In genomic region chr1:28882009-28882628, GRCh38 we compare ENCODE assay signal across 8 cellular contexts. TPM values are rescaled to one million over a fixed set of nuclear protein-coding genes. Genes with fewer than 3 reads are reported as not detected.
DNase-seq lines count a peak whose midpoint lies in the region; ATAC-seq, FAIRE-seq and TF ChIP-seq lines count a peak whose summit lies in the region.

No MANE protein-coding gene starts in this region.

- TF ChIP-seq CTCF in astrocyte (IDR thresholded peaks at IDR 0.05; ENCODE audit: insufficient read depth, low read depth, low read length) (peak; percentile 89), hepatocyte (IDR thresholded peaks at IDR 0.05; ENCODE audit: poor library complexity) (peak; percentile 97)

- H3K27ac Mint-ChIP-seq in astrocyte (ENCODE audit: unreplicated experiment): no peak overlapping the region

- H3K9me2 ChIP-seq in hepatocyte (replicated peaks; ENCODE audit: insufficient read depth): no peaks in the 10 kb centered on the region

- no peaks in the 10 kb centered on the region for H3K27me3 ChIP-seq in astrocyte (ENCODE audit: insufficient read depth, low read length)
- no peaks in the 10 kb centered on the region for H3K27me3 ChIP-seq in hepatocyte

- H3K4me2 ChIP-seq in astrocyte (ENCODE audit: low read length): no peak overlapping the region
- H3K4me2 ChIP-seq in hepatocyte: peak overlapping the region; percentile 17

- 28% methylated on average over 13 of the region's 13 CpGs for WGBS in hepatocyte (ENCODE audit: low lambda C conversion rate, missing lambda C conversion rate)

- no peaks in the 10 kb centered on the region for H4K20me1 ChIP-seq in astrocyte (ENCODE audit: insufficient read depth, low read length)
- no peaks in the 10 kb centered on the region for H4K20me1 ChIP-seq in hepatocyte (ENCODE audit: insufficient read depth, poor library complexity, severe bottlenecking)

- no peaks in the 10 kb centered on the region for H3K36me3 ChIP-seq in astrocyte (ENCODE audit: insufficient read depth, low read length)
- H3K36me3 ChIP-seq in hepatocyte (replicated peaks; ENCODE audit: insufficient read depth, low read depth): no peaks in the 10 kb centered on the region

- no peak overlapping the region for H3K9ac ChIP-seq in astrocyte (ENCODE audit: low read length)

- peaks cover 2% of the 10 kb centered on the region for H3K27me3 Mint-ChIP-seq in astrocyte (ENCODE audit: low read depth, unreplicated experiment)

- H3K9me3 Mint-ChIP-seq in astrocyte (ENCODE audit: unreplicated experiment): no peaks in the 10 kb centered on the region

- no peak overlapping the region for H3K4me3 Mint-ChIP-seq in astrocyte (ENCODE audit: unreplicated experiment)

- no peaks in the 10 kb centered on the region for H3K9me3 ChIP-seq in astrocyte (ENCODE audit: insufficient read depth, low read depth, low read length)
- H3K9me3 ChIP-seq in hepatocyte (ENCODE audit: low read depth): no peaks in the 10 kb centered on the region

- H3K4me1 ChIP-seq in astrocyte (ENCODE audit: insufficient read depth, low read length) (peaks cover 13% of the 10 kb centered on the region), hepatocyte (ENCODE audit: insufficient read depth) (peaks cover 19% of the 10 kb centered on the region)

- no peaks in the 10 kb centered on the region for H3K79me2 ChIP-seq in astrocyte (ENCODE audit: insufficient read depth, low read length)
- no peaks in the 10 kb centered on the region for H3K79me2 ChIP-seq in hepatocyte

- ATAC-seq in GM21423 (IDR thresholded peaks at IDR 0.05; ENCODE audit: unreplicated experiment): no peak

- peaks cover 15% of the 10 kb centered on the region for H3K4me1 Mint-ChIP-seq in astrocyte (ENCODE audit: low read depth, unreplicated experiment)

- H3K4me3 ChIP-seq in astrocyte (ENCODE audit: insufficient read depth, low read depth, low read length): no peak overlapping the region
- H3K4me3 ChIP-seq in hepatocyte: no peak overlapping the region
- no peak overlapping the region for H3K4me3 ChIP-seq in skeletal muscle cell (ENCODE audit: low read depth, low read length)

- no peak for FAIRE-seq in astrocyte (lab: Jason Lieb, UNC)

- H2AFZ ChIP-seq in astrocyte (ENCODE audit: low read depth, low read length): peak overlapping the region; percentile 65
- H2AFZ ChIP-seq in hepatocyte: no peak overlapping the region

- peaks cover 1% of the 10 kb centered on the region for H3K36me3 Mint-ChIP-seq in astrocyte (ENCODE audit: low read depth, unreplicated experiment)

- DNase-seq in A172 (ENCODE audit: low spot score) (peak; percentile 77), GM19238 (ENCODE audit: insufficient read length, low spot score) (peak; percentile 61), NCI-H2081 treated with DMSO at 0.1 percent for 48 hours (lab: John Stamatoyannopoulos, UW) (peak; percentile 78), T1000 (lab: John Stamatoyannopoulos, UW) (peak; percentile 83), astrocyte (ENCODE audit: low read depth) (peak; percentile 59), hepatocyte (ENCODE audit: low spot score) (peak; percentile 94), skeletal muscle cell (ENCODE audit: low read depth) (peak; percentile 25)

- H3K27ac ChIP-seq in astrocyte (ENCODE audit: low read depth, low read length) (no peak overlapping the region), hepatocyte (no peak overlapping the region)

RNA-seq across cellular contexts. Expression of gene EPB41, which starts 32.2 kb away (rescaled TPM):
- 16.4 and 20.5 TPM in 2 replicates for total RNA-seq in A172 (2014; rRNA removed; shearing (Covaris generic))
- total RNA-seq in astrocyte: 13.9 and 14.2 TPM in 2 replicates
- 51.7 and 60.8 TPM in 2 replicates for total RNA-seq in hepatocyte
- polyA plus RNA-seq in hepatocyte: 13.2 and 20.5 TPM in 2 replicates

Comparison
In these comparisons a context has a peak if more than half of its experiments do, and no peak if none do; other contexts are left out.
1. DNase-seq: peak in every context shown above with its lines; median percentile 94 in hepatocyte; 83 in T1000; 78 in NCI-H2081 treated with DMSO at 0.1 percent for 48 hours; 77 in A172; 61 in GM19238; 59 in astrocyte; 25 in skeletal muscle cell.